16 cellular contexts compared by ENCODE assay signal in the genomic region with DNA sequence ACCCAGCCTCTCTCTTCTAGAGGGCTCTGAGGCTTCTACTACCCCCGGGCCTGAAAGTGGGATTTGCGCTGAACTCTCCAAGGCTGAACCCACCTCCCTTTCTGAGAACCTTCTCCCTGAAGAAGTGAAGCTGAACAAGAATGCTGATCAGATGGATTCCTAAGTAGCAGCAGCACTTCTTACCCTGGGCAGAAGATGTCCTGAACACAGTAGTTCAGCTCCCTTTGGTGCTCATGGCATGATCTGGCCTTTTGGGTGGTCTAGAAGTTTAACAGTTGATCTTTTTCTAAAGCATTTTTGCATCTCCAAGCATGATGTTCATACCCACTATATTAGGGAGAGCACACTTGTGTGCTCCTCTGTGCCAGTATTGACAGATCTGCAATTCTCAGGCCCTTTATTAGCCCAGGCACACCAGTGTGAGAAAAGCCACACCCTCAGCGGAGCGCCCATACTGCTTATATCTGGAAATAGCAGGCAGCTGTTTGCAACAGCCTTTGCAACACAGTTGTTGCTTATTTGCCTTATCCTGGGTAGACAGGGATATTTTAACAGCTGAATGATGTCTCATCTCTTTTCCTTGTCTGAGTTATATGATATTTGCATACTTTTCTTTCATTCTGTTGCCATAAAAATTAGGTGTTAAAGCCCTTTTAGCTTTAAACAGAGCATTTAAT.
"Had no signal": no experiment of that assay in that cellular context is flagged by ENCODE, and none has a peak within 500 bp of the region (broad histone marks: within the 10 kb centered on the region; RNA-seq: fewer than 3 reads in every experiment).

No MANE protein-coding gene starts in this region.

- H3K9me3 ChIP-seq: body of pancreas, esophagus muscularis mucosa, pancreas, stomach, thoracic aorta had no signal

- H3K27ac ChIP-seq: body of pancreas, esophagus muscularis mucosa, pancreas, stomach, thoracic aorta had no signal

- ATAC-seq: activated naive CD4-positive, alpha-beta T cell treated with anti-CD3 and anti-CD28 coated beads, Interleukin-2, amount 50 U/mL, for 72 hours; body of pancreas; pancreas had no signal

- DNase-seq: activated CD4-positive, alpha-beta T cell treated with anti-CD3 and anti-CD28 coated beads, Interleukin-2, amount 50 U/mL, for 4 hours; activated CD4-positive, CD25-positive, alpha-beta regulatory T cell treated with anti-CD3 and anti-CD28 coated beads, Interleukin-2, amount 50 U/mL, for 72 hours; activated effector memory CD4-positive, alpha-beta T cell treated with Interleukin-2 at 50 U/mL for 16 hours; activated T-cell treated with anti-CD3 and anti-CD28 coated beads, Interleukin-2, amount 50 U/mL, for 24 hours; amniotic stem cell; body of pancreas; foreskin melanocyte; head of caudate nucleus; mammary epithelial cell; pancreas; retina; stomach had no signal

- H3K27me3 ChIP-seq: body of pancreas, esophagus muscularis mucosa, pancreas, stomach had no signal

- H3K4me1 ChIP-seq: body of pancreas, esophagus muscularis mucosa, pancreas had no signal

- FAIRE-seq: pancreas, TTC549 had no signal

- H3K4me3 ChIP-seq: body of pancreas, esophagus muscularis mucosa, pancreas, stomach, thoracic aorta had no signal
